In genomic region chr1:226109829-226110248, GRCh38 we compare ENCODE assay signal across 8 cellular contexts. TPM values are rescaled to one million over a fixed set of nuclear protein-coding genes. Genes with fewer than 3 reads are reported as not detected.
DNase-seq lines count a peak whose midpoint lies in the region; ATAC-seq and TF ChIP-seq lines count a peak whose summit lies in the region.

No MANE protein-coding gene starts in this region.

- H3K27me3 ChIP-seq in ascending aorta: no peaks in the 10 kb centered on the region

- H3K4me1 ChIP-seq in ascending aorta: peaks cover 14 to 38% of the 10 kb centered on the region in 2 donors

- in situ Hi-C loops in GM13976 (cut with MboI; ENCODE audit: low sequenced_read_pairs, unreplicated experiment): no loop called here

- intact Hi-C loops in ascending aorta (cut with DNase I): loop anchor here (1.0 kb wide), 3 partner anchors 11 to 48 kb away; partner anchors contain the start of gene H3-3A

- ATAC-seq in HG02798 (IDR thresholded peaks at IDR 0.05; ENCODE audit: poor library complexity, unreplicated experiment): peak; percentile 82

- no peaks in the 10 kb centered on the region for H3K36me3 ChIP-seq in ascending aorta

- no peak for TF ChIP-seq CTCF in GM13976 (IDR thresholded peaks at IDR 0.05; ENCODE audit: borderline replicate concordance, control extremely low read depth, extremely low read depth, insufficient read depth, missing control alignments)
- TF ChIP-seq CTCF in ascending aorta (IDR thresholded peaks at IDR 0.05): peak in 1 of 3 experiments; percentile 29

- H3K27ac ChIP-seq in ascending aorta: peak overlapping the region; percentile 92 to 98

- DNase-seq in GM13976 (ENCODE audit: low spot score) (peak; percentile 96), NCI-H1694 (lab: John Stamatoyannopoulos, UW) (peak; percentile 86), T-helper 22 cell (ENCODE audit: low read depth) (peak; percentile 63), ascending aorta (ENCODE audit: low spot score in 2 of 2) (peak; percentile 52 to 95), hepatic stellate cell (ENCODE audit: low spot score) (peak; percentile 93), retina (peak; percentile 90), NCI-H187 treated with DMSO at 0.1 percent for 48 hours (lab: John Stamatoyannopoulos, UW) (no peak)

- peak overlapping the region; percentile 56 to 72 for H3K4me3 ChIP-seq in ascending aorta

- H3K9me3 ChIP-seq in ascending aorta: no peaks in the 10 kb centered on the region

RNA-seq across cellular contexts. Expression of gene H3-3A, which starts 47.3 kb away (rescaled TPM):
- total RNA-seq in ascending aorta: 214 TPM
